In genomic region chr3:21330293-21330692, GRCh38 we compare ENCODE assay signal across 8 cellular contexts.
DNase-seq lines count a peak whose midpoint lies in the region; ATAC-seq and TF ChIP-seq lines count a peak whose summit lies in the region.

No MANE protein-coding gene starts in this region.

- peak; percentile 99 for ATAC-seq in GM18870 (IDR thresholded peaks at IDR 0.05; ENCODE audit: unreplicated experiment)
- ATAC-seq in HG02763 (IDR thresholded peaks at IDR 0.05; ENCODE audit: unreplicated experiment), result peak; percentile 68
- no peak for ATAC-seq in PC-3
- peak; percentile 90 to 99 (median 94) for ATAC-seq in right lobe of liver

- H3K27ac ChIP-seq in PC-3 (ENCODE audit: low read length), result no peak overlapping the region
- no peak overlapping the region for H3K27ac ChIP-seq in right lobe of liver

- H3K4me1 ChIP-seq in PC-3 (ENCODE audit: insufficient read depth, low read length), result no peaks in the 10 kb centered on the region
- H3K4me1 ChIP-seq in right lobe of liver, result no peaks in the 10 kb centered on the region

- intact Hi-C loops in PC-3 (cut with micrococcal nuclease), result loop anchor here (2.0 kb wide), 1 partner anchor 21 kb away; no protein-coding TSS in a partner anchor
- intact Hi-C loops in right lobe of liver (cut with DNase I), result no loop called here

- no peaks in the 10 kb centered on the region for H3K79me2 ChIP-seq in PC-3 (ENCODE audit: low read length)

- H3K36me3 ChIP-seq in PC-3 (ENCODE audit: low read depth, low read length), result no peaks in the 10 kb centered on the region
- H3K36me3 ChIP-seq in right lobe of liver, result no peaks in the 10 kb centered on the region

- no peaks in the 10 kb centered on the region for H3K9me3 ChIP-seq in PC-3 (ENCODE audit: low read length)
- no peaks in the 10 kb centered on the region for H3K9me3 ChIP-seq in right lobe of liver

- peak; percentile 17 for DNase-seq in PC-3
- no peak for DNase-seq in right lobe of liver
- DNase-seq in NCI-H345 (lab: John Stamatoyannopoulos, UW), result no peak
- no peak for DNase-seq in SK-N-DZ (ENCODE audit: low spot score)
- DNase-seq in dermis blood vessel endothelial cell, result no peak
- DNase-seq in NCI-H187 treated with DMSO at 0.1 percent for 48 hours (lab: John Stamatoyannopoulos, UW), result no peak

- POLR2A ChIA-PET in PC-3 (lab: Charles Lee; ENCODE audit: unreplicated experiment), result no interaction called here

- WGBS in right lobe of liver (ENCODE audit: insufficient coverage, low coverage, low lambda C conversion rate, missing lambda C conversion rate), result 3% methylated on average over 2 of the region's 2 CpGs

- H4K20me1 ChIP-seq in PC-3 (ENCODE audit: low read length), result no peaks in the 10 kb centered on the region

- TF ChIP-seq POLR2A in right lobe of liver (IDR thresholded peaks at IDR 0.05), result no peak

- peak overlapping the region; percentile 73 for H3K4me2 ChIP-seq in PC-3 (ENCODE audit: low read length)

- no peaks in the 10 kb centered on the region for H3F3A ChIP-seq in PC-3 (ENCODE audit: low read length, unreplicated experiment)

- no peaks in the 10 kb centered on the region for H3K9me2 ChIP-seq in PC-3 (replicated peaks; ENCODE audit: low read length)

- peak overlapping the region; percentile 53; the same call in 1 of the 2 replicates for H2AFZ ChIP-seq in PC-3 (ENCODE audit: low read length)

- no peaks in the 10 kb centered on the region for H3K27me3 ChIP-seq in PC-3 (ENCODE audit: low read length)
- H3K27me3 ChIP-seq in right lobe of liver, result no peaks in the 10 kb centered on the region

- no TSS peak for BruUV-seq in PC-3 (replicated peaks; lab: Mats Ljungman, UMichigan)

- peak overlapping the region; percentile 47 for H3K4me3 ChIP-seq in PC-3 (ENCODE audit: low read length)
- H3K4me3 ChIP-seq in right lobe of liver, result peak overlapping the region in 2 of 3 donors; percentile 22 to 26

- H3K9ac ChIP-seq in PC-3 (ENCODE audit: low read length), result no peak overlapping the region

- TF ChIP-seq CTCF in PC-3 (conservative IDR thresholded peaks at IDR 0.05; ENCODE audit: low read depth, low read length), result no peak
- TF ChIP-seq CTCF in right lobe of liver (IDR thresholded peaks at IDR 0.05), result no peak

- CTCF ChIA-PET in PC-3 (lab: Charles Lee), result no interaction called here
